In the genomic region with DNA sequence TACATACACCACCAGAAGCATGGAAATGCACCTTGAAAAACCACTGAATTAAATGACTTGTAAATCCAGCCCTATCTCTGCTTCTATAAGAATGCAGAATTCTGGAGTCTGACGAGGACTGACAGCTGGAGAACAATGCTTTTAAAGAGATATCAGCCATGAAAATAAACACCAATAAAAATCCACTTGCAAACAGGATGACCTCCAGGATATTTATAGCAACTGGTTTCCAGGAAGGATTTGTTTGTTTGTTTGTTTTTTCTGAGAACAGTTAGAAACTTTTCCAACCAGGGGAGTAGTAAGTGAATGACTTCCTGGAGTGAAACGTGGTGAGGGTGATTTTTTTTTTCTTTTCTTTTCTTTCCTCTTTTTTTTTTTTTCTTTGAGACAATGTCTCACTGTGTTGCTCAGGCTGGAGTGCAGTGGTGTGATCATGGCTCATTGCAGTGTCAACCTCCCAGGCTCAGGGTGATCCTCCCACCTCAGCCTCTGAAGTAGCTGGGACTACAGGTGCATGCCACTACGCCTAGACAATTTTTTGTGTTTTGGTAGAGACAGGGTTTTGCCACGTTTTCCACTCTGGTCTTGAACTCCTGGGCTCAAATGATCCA, we compare ENCODE assay signal across 21 cellular contexts. TPM values are rescaled to one million over a fixed set of nuclear protein-coding genes. Genes with fewer than 3 reads are reported as not detected.
A peak's percentile ranks its signal among the peaks of the same experiment; 100 is the strongest.
DNase-seq lines count a peak whose midpoint lies in the region; ATAC-seq and TF ChIP-seq lines count a peak whose summit lies in the region.
"Had no signal": no experiment of that assay in that cellular context is flagged by ENCODE, and none has a peak within 500 bp of the region (broad histone marks: within the 10 kb centered on the region; RNA-seq: fewer than 3 reads in every experiment).

No MANE protein-coding gene starts in this region.

- H3K9me3 Mint-ChIP-seq in immature natural killer cell, result no peaks in the 10 kb centered on the region
- H3K9me3 Mint-ChIP-seq: HFFc6 had no signal

- no peaks in the 10 kb centered on the region for H3K4me1 Mint-ChIP-seq in immature natural killer cell

- no peaks in the 10 kb centered on the region for H3K79me1 ChIP-seq in mesendoderm (ENCODE audit: low read length)

- TF ChIP-seq POLR2A in gastrocnemius medialis (IDR thresholded peaks at IDR 0.05), result no peak

- H3K4me1 ChIP-seq in mesendoderm (ENCODE audit: control insufficient read depth, low read depth, low read length) (peaks cover 8% of the 10 kb centered on the region), gastrocnemius medialis (peaks cover 12 to 13% of the 10 kb centered on the region in 2 donors)
- H3K4me1 ChIP-seq: BE2C, Peyer's patch had no signal

- no peak overlapping the region for H3K4ac ChIP-seq in mesendoderm (ENCODE audit: low read depth, low read length)

- intact Hi-C loops in gastrocnemius medialis (cut with DNase I; ENCODE audit: low total_unique reads), result no loop called here

- in situ Hi-C loops in SK-MEL-5 (cut with HindIII; ENCODE audit: low pct_unique_long_range_greater_than_20kb, low sequenced_read_pairs) (no loop called here), gastrocnemius medialis (cut with MboI; ENCODE audit: low sequenced_read_pairs in 4 of 4) (no loop called here)

- H4K5ac ChIP-seq in mesendoderm (ENCODE audit: low read length), result no peak overlapping the region

- no peak overlapping the region for H3K9ac ChIP-seq in mesendoderm (ENCODE audit: low read length)
- H3K9ac ChIP-seq: KMS-11, SK-N-SH had no signal

- H3K27ac Mint-ChIP-seq in immature natural killer cell, result no peak overlapping the region
- H3K27ac Mint-ChIP-seq: CD4-positive, alpha-beta memory T cell; HFFc6 had no signal

- ATAC-seq in gastrocnemius medialis, result peak; percentile 14 to 59
- ATAC-seq: Right ventricle myocardium inferior had no signal

- H3K27ac ChIP-seq in mesendoderm (ENCODE audit: low read depth, low read length) (no peak overlapping the region), gastrocnemius medialis (peak overlapping the region; percentile 27 to 64 (median 52))
- H3K27ac ChIP-seq: KMS-11, Peyer's patch had no signal

- no peak overlapping the region for H3K4me2 ChIP-seq in mesendoderm (ENCODE audit: low read length)
- H3K4me2 ChIP-seq: KMS-11, SK-N-SH had no signal

- no peak for TF ChIP-seq CTCF in gastrocnemius medialis (IDR thresholded peaks at IDR 0.05 in 4 of 5, conservative IDR thresholded peaks at IDR 0.05 in 1 of 5)

- H2BK15ac ChIP-seq in mesendoderm (replicated peaks; ENCODE audit: low read depth), result peak overlapping the region; percentile 57

- no peak overlapping the region for H2AK5ac ChIP-seq in mesendoderm (ENCODE audit: low read length)

- no peaks in the 10 kb centered on the region for H3K27me3 ChIP-seq in mesendoderm (ENCODE audit: insufficient read depth, low read length, poor library complexity)
- H3K27me3 ChIP-seq in gastrocnemius medialis, result no peaks in the 10 kb centered on the region
- H3K27me3 ChIP-seq: BE2C, Peyer's patch had no signal

- H3K18ac ChIP-seq in mesendoderm (ENCODE audit: low read length), result no peak overlapping the region

- no peak overlapping the region for H2BK120ac ChIP-seq in mesendoderm (ENCODE audit: low read depth, low read length)

- H3K36me3 ChIP-seq in mesendoderm (ENCODE audit: control insufficient read depth, insufficient read depth, low read length), result no peaks in the 10 kb centered on the region
- H3K36me3 ChIP-seq in gastrocnemius medialis, result no peaks in the 10 kb centered on the region
- H3K36me3 ChIP-seq: BE2C, Peyer's patch had no signal

- H3K4me3 Mint-ChIP-seq in immature natural killer cell, result no peak overlapping the region
- H3K4me3 Mint-ChIP-seq: HFFc6 had no signal

- no peak overlapping the region for H4K8ac ChIP-seq in mesendoderm (ENCODE audit: low read depth, low read length)

- peak overlapping the region; percentile 20 for H3K56ac ChIP-seq in mesendoderm (ENCODE audit: low read length)

- no peak overlapping the region for H3K23ac ChIP-seq in mesendoderm (ENCODE audit: low read length)

- H3K27me3 Mint-ChIP-seq in immature natural killer cell (ENCODE audit: low read depth in 3 of 3), result peaks cover 6 to 13% (median 8%) of the 10 kb centered on the region in 3 donors

- WGBS in mesendoderm (ENCODE audit: extremely low coverage, insufficient coverage, low lambda C conversion rate), result no CpG with 5 or more reads among the region's 4 CpGs

- H3K79me2 ChIP-seq in mesendoderm (ENCODE audit: control insufficient read depth, insufficient read depth, low read length), result no peaks in the 10 kb centered on the region

- H2BK5ac ChIP-seq in mesendoderm (ENCODE audit: low read length), result no peak overlapping the region

- DNase-seq in NCI-H345 (lab: John Stamatoyannopoulos, UW), result peak; percentile 21
- DNase-seq in NCI-H345 treated with DMSO at 0.1 percent for 48 hours (lab: John Stamatoyannopoulos, UW; ENCODE audit: unreplicated experiment), result no peak
- DNase-seq in SK-MEL-5 (ENCODE audit: low read depth, low spot score), result peak; percentile 11
- peak; percentile 53 for DNase-seq in mesendoderm
- no peak for DNase-seq in gastrocnemius medialis
- no peak for DNase-seq in DMS114 treated with DMSO at 0.1 percent for 48 hours (lab: John Stamatoyannopoulos, UW; ENCODE audit: unreplicated experiment)
- DNase-seq in immature natural killer cell, result no peak
- DNase-seq in NCI-H2107 treated with DMSO at 0.1 percent for 48 hours (lab: John Stamatoyannopoulos, UW; ENCODE audit: unreplicated experiment), result no peak
- DNase-seq: 8988T; BE2C; Calu3; CD4-positive, alpha-beta memory T cell; DMS79 treated with DMSO at 0.1 percent for 48 hours; HFFc6; NCI-H1417; NCI-H187 treated with DMSO at 0.1 percent for 48 hours; NCI-H510A treated with DMSO at 0.1 percent for 48 hours; Peyer's patch; SK-N-SH had no signal

- H3K9me3 ChIP-seq in gastrocnemius medialis, result no peaks in the 10 kb centered on the region
- H3K9me3 ChIP-seq: BE2C, Peyer's patch, SK-N-SH had no signal

- no peaks in the 10 kb centered on the region for H3K36me3 Mint-ChIP-seq in immature natural killer cell
- H3K36me3 Mint-ChIP-seq: CD4-positive, alpha-beta memory T cell had no signal

- H3K4me3 ChIP-seq in mesendoderm (ENCODE audit: low read length) (no peak overlapping the region), gastrocnemius medialis (no peak overlapping the region)
- H3K4me3 ChIP-seq: Peyer's patch had no signal

RNA-seq across cellular contexts. Expression of a gene that starts 38.7 kb away (rescaled TPM):
- 5.4 and 6.7 TPM in 2 replicates for total RNA-seq in SK-MEL-5 (2014; rRNA removed; shearing (Covaris generic))
- polyA plus RNA-seq in SK-MEL-5 (2015; cell fraction: cytosol; rRNA removed), result 7.5 and 11.2 TPM in 2 replicates
- 8.6 and 12.9 TPM in 2 replicates for polyA plus RNA-seq in SK-MEL-5 (2015; cell fraction: nucleus; rRNA removed)
- 5.1 TPM for polyA plus RNA-seq in mesendoderm (2013, experiment 1 of 2)
- polyA plus RNA-seq in mesendoderm (2013, experiment 2 of 2), result 6.9 TPM
- total RNA-seq in gastrocnemius medialis, result 10 to 100 TPM in 2 of 4 donors, 1 to 10 TPM in 2; 4.6 to 14.7 (median 8.5) TPM
- polyA plus RNA-seq in immature natural killer cell, result 1 to 10 TPM in 2 of 3 donors, under 1 TPM in 1; 0.51 to 2.8 (median 1.4) TPM

Comparison
In these comparisons a context has a peak if more than half of its experiments do, and no peak if none do; other contexts are left out.
1. DNase-seq: peak in NCI-H345 (single experiment), SK-MEL-5 (single experiment) and mesendoderm (single experiment); none in NCI-H345 treated with DMSO at 0.1 percent for 48 hours (single experiment), gastrocnemius medialis (0 of 2), DMS114 treated with DMSO at 0.1 percent for 48 hours (single experiment), immature natural killer cell (0 of 3) and NCI-H2107 treated with DMSO at 0.1 percent for 48 hours (single experiment).